14 cellular contexts compared by ENCODE assay signal in the genomic region with DNA sequence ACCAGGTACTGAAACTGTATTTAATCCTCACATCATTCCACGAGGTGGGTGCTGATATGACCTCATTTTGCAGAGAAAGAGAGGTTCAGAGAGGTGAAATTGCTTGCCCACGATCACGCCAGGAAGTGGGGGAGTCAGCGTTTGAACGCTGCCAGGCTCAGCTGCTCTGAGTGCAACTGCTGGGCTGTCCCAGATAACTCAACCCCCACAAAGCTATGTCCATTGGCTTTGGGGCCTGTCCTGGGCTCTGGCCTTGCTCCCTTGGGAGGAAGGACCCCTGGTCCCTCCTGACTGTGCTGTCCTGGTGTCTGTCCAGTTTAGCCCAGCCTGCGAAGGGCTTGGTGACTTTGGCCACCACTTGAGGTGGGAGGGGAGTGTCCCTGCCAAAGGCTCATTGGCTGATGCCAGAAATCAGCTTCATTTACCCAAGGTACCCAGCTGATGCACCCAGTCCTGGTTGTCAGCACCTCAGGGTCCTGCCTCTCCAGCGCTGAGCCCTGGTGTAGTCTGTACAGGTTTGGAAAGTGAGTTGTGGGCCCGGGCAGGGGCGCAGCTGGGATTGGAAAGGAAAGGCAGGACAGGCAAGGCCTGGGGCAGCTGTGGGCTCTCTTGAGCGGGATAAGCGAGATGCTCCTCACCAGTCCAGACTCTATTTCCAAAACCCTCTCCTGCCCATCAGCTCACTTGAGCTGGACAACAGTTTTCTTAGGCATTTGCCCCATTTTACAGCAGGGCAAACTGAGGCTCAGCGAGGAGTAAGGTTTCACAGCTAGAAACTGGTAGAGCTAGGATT. TPM values are rescaled to one million over a fixed set of nuclear protein-coding genes. Genes with fewer than 3 reads are reported as not detected.
DNase-seq lines count a peak whose midpoint lies in the region; ATAC-seq, FAIRE-seq and TF ChIP-seq lines count a peak whose summit lies in the region.
"Had no signal": no experiment of that assay in that cellular context is flagged by ENCODE, and none has a peak within 500 bp of the region (broad histone marks: within the 10 kb centered on the region; RNA-seq: fewer than 3 reads in every experiment).

No MANE protein-coding gene starts in this region.

- no peaks in the 10 kb centered on the region for H3K9me3 ChIP-seq in right atrium auricular region
- H3K9me3 ChIP-seq in heart left ventricle = no peaks in the 10 kb centered on the region
- no peaks in the 10 kb centered on the region for H3K9me3 ChIP-seq in kidney (ENCODE audit: control insufficient read depth in 1 of 2, low read length in 2 of 2)
- H3K9me3 ChIP-seq in thymus (ENCODE audit: control insufficient read depth) = no peaks in the 10 kb centered on the region

- H3K27ac Mint-ChIP-seq in activated CD8-positive, alpha-beta T cell treated with anti-CD3 and anti-CD28 coated beads, Interleukin-2, amount 10 ng/mL, durations not matched to agents 7 days and 5 days = no peak overlapping the region
- no peak overlapping the region for H3K27ac Mint-ChIP-seq in progenitor cell of endocrine pancreas

- peaks cover 88% of the 10 kb centered on the region for H3K4me1 Mint-ChIP-seq in activated CD8-positive, alpha-beta T cell treated with anti-CD3 and anti-CD28 coated beads, Interleukin-2, amount 10 ng/mL, durations not matched to agents 7 days and 5 days (ENCODE audit: low read depth)
- peaks cover 4% of the 10 kb centered on the region for H3K4me1 Mint-ChIP-seq in progenitor cell of endocrine pancreas (ENCODE audit: low read depth)

- 71 to 82% (median 74%) methylated on average over 12 of the region's 12 CpGs for WGBS in heart left ventricle, 4 donors
- WGBS in thymus = 58% methylated on average over 12 of the region's 12 CpGs

- H3K9me3 Mint-ChIP-seq in activated CD8-positive, alpha-beta T cell treated with anti-CD3 and anti-CD28 coated beads, Interleukin-2, amount 10 ng/mL, durations not matched to agents 7 days and 5 days (ENCODE audit: insufficient read depth) = no peaks in the 10 kb centered on the region
- no peaks in the 10 kb centered on the region for H3K9me3 Mint-ChIP-seq in progenitor cell of endocrine pancreas (ENCODE audit: low read depth)

- TF ChIP-seq CTCF in right atrium auricular region (IDR thresholded peaks at IDR 0.05) (no peak), heart left ventricle (IDR thresholded peaks at IDR 0.05) (no peak), kidney (IDR thresholded peaks at IDR 0.05; ENCODE audit: borderline replicate concordance, extremely low read depth, insufficient read depth) (no peak), progenitor cell of endocrine pancreas (IDR thresholded peaks at IDR 0.05; ENCODE audit: unreplicated experiment) (no peak)

- CTCF ChIA-PET in activated CD8-positive, alpha-beta T cell treated with anti-CD3 and anti-CD28 coated beads, Interleukin-2, amount 10 ng/mL, durations not matched to agents 7 days and 5 days (lab: Charles Lee) = interaction anchor here (0.9 to 7.1 kb wide), 8 partner anchors 8 to 131 kb away, joined by 3 to 71 read pairs (median 5); a partner anchor contains a TSS

- no peak for TF ChIP-seq POLR2A in heart left ventricle (IDR thresholded peaks at IDR 0.05)

- ATAC-seq in heart left ventricle = no peak
- ATAC-seq in activated CD8-positive, alpha-beta T cell treated with anti-CD3 and anti-CD28 coated beads, Interleukin-2, amount 10 ng/mL, durations not matched to agents 7 days and 5 days = peak; percentile 14

- H3K36me3 ChIP-seq in right atrium auricular region (no peaks in the 10 kb centered on the region), heart left ventricle (no peaks in the 10 kb centered on the region), kidney (ENCODE audit: control insufficient read depth in 1 of 2, insufficient read depth in 2 of 2, low read length in 2 of 2) (no peaks in the 10 kb centered on the region), thymus (ENCODE audit: control insufficient read depth, insufficient read depth) (no peaks in the 10 kb centered on the region)

- peak; percentile 46 for DNase-seq in right atrium auricular region (ENCODE audit: low spot score)
- DNase-seq in heart left ventricle = no peak
- peak; percentile 62 for DNase-seq in activated CD8-positive, alpha-beta T cell treated with anti-CD3 and anti-CD28 coated beads, Interleukin-2, amount 10 ng/mL, durations not matched to agents 7 days and 5 days
- DNase-seq in kidney = peak; percentile 56
- DNase-seq in progenitor cell of endocrine pancreas (ENCODE audit: low spot score, unreplicated experiment) = no peak
- DNase-seq in NCI-H2227 treated with DMSO at 0.1 percent for 48 hours (lab: John Stamatoyannopoulos, UW) = no peak
- no peak for DNase-seq in NCI-H1417 (lab: John Stamatoyannopoulos, UW)
- DNase-seq: GDM1, NCI-H1105 treated with DMSO at 0.1 percent for 48 hours, NCI-H774 had no signal

- H3K27me3 ChIP-seq in right atrium auricular region (no peaks in the 10 kb centered on the region), heart left ventricle (peaks cover 0 to 7% (median 0%) of the 10 kb centered on the region in 9 donors), thymus (ENCODE audit: control insufficient read depth, insufficient read depth) (no peaks in the 10 kb centered on the region)

- intact Hi-C loops in heart left ventricle (cut with DNase I) = no loop called here
- intact Hi-C loops in kidney (cut with DNase I) = no loop called here

- H3K9ac ChIP-seq in kidney (ENCODE audit: low read length in 2 of 2) = no peak overlapping the region

- peak overlapping the region; percentile 18 for H3K4me3 Mint-ChIP-seq in activated CD8-positive, alpha-beta T cell treated with anti-CD3 and anti-CD28 coated beads, Interleukin-2, amount 10 ng/mL, durations not matched to agents 7 days and 5 days
- H3K4me3 Mint-ChIP-seq in progenitor cell of endocrine pancreas (ENCODE audit: low read depth) = no peak overlapping the region

- POLR2A ChIA-PET in activated CD8-positive, alpha-beta T cell treated with anti-CD3 and anti-CD28 coated beads, Interleukin-2, amount 10 ng/mL, durations not matched to agents 7 days and 5 days (lab: Charles Lee) = interaction anchor here (0.8 to 3.8 kb wide), 3 partner anchors 9 to 20 kb away, joined by 3 to 26 read pairs (median 3); no protein-coding TSS in a partner anchor

- no peaks in the 10 kb centered on the region for H3K27me3 Mint-ChIP-seq in activated CD8-positive, alpha-beta T cell treated with anti-CD3 and anti-CD28 coated beads, Interleukin-2, amount 10 ng/mL, durations not matched to agents 7 days and 5 days (ENCODE audit: low read depth)
- peaks cover 3% of the 10 kb centered on the region for H3K27me3 Mint-ChIP-seq in progenitor cell of endocrine pancreas

- H3K4me3 ChIP-seq in right atrium auricular region (no peak overlapping the region), heart left ventricle (no peak overlapping the region), kidney (ENCODE audit: low read length in 2 of 2) (no peak overlapping the region), thymus (ENCODE audit: low read length) (no peak overlapping the region)

- H3K4me1 ChIP-seq in right atrium auricular region (no peaks in the 10 kb centered on the region), heart left ventricle (peaks cover 0 to 44% (median 0%) of the 10 kb centered on the region in 12 donors), kidney (ENCODE audit: control insufficient read depth in 1 of 2, insufficient read depth in 1 of 2, low read depth in 1 of 2, low read length in 2 of 2) (no peaks in the 10 kb centered on the region), thymus (ENCODE audit: control insufficient read depth, insufficient read depth, low read length) (peaks cover 48% of the 10 kb centered on the region)

- H3K27ac ChIP-seq in right atrium auricular region (no peak overlapping the region), heart left ventricle (no peak overlapping the region), kidney (ENCODE audit: low read depth in 2 of 2, low read length in 2 of 2) (no peak overlapping the region), thymus (ENCODE audit: low read depth) (peak overlapping the region; percentile 78)

- peaks cover 1% of the 10 kb centered on the region for H3K36me3 Mint-ChIP-seq in activated CD8-positive, alpha-beta T cell treated with anti-CD3 and anti-CD28 coated beads, Interleukin-2, amount 10 ng/mL, durations not matched to agents 7 days and 5 days (ENCODE audit: low read depth)
- H3K36me3 Mint-ChIP-seq in progenitor cell of endocrine pancreas (ENCODE audit: insufficient read depth) = no peaks in the 10 kb centered on the region

- no peak for FAIRE-seq in kidney (lab: Jason Lieb, UNC)

RNA-seq across cellular contexts. Expression of a gene that starts 38.5 kb away (rescaled TPM):
- total RNA-seq in right atrium auricular region = not detected
- total RNA-seq in heart left ventricle = not detected
- not detected for polyA plus RNA-seq in heart left ventricle
- not detected for total RNA-seq in activated CD8-positive, alpha-beta T cell treated with anti-CD3 and anti-CD28 coated beads, Interleukin-2, amount 10 ng/mL, durations not matched to agents 7 days and 5 days
- not detected for total RNA-seq in kidney
- not detected for polyA plus RNA-seq in kidney (ENCODE audit: insufficient read depth, low read depth, low replicate concordance)
- polyA plus RNA-seq in thymus = not detected
- total RNA-seq in progenitor cell of endocrine pancreas = not detected in 2 replicates
- total RNA-seq: renal cortical epithelial cell, SK-MEL-5, urinary bladder had no signal
- polyA plus RNA-seq: urinary bladder had no signal

RNA-seq across cellular contexts. Expression of a gene that starts 41.7 kb away (rescaled TPM):
- not detected for total RNA-seq in right atrium auricular region
- total RNA-seq in heart left ventricle = not detected
- polyA plus RNA-seq in heart left ventricle = not detected
- not detected for total RNA-seq in activated CD8-positive, alpha-beta T cell treated with anti-CD3 and anti-CD28 coated beads, Interleukin-2, amount 10 ng/mL, durations not matched to agents 7 days and 5 days
- not detected for total RNA-seq in kidney
- polyA plus RNA-seq in kidney (ENCODE audit: insufficient read depth, low read depth, low replicate concordance) = not detected
- 0.73 TPM for polyA plus RNA-seq in thymus
- total RNA-seq in progenitor cell of endocrine pancreas = not detected in 2 replicates
- total RNA-seq: renal cortical epithelial cell, SK-MEL-5, urinary bladder had no signal
- polyA plus RNA-seq: urinary bladder had no signal

Comparison
In these comparisons a context has a peak if more than half of its experiments do, and no peak if none do; other contexts are left out.
1. DNase-seq: peak in right atrium auricular region (single experiment), activated CD8-positive, alpha-beta T cell treated with anti-CD3 and anti-CD28 coated beads, Interleukin-2, amount 10 ng/mL, durations not matched to agents 7 days and 5 days (single experiment) and kidney (single experiment); none in heart left ventricle (0 of 5), progenitor cell of endocrine pancreas (single experiment), NCI-H2227 treated with DMSO at 0.1 percent for 48 hours (single experiment) and NCI-H1417 (0 of 3).